Comparison of ENCODE assay signal across 36 cellular contexts in the genomic region with DNA sequence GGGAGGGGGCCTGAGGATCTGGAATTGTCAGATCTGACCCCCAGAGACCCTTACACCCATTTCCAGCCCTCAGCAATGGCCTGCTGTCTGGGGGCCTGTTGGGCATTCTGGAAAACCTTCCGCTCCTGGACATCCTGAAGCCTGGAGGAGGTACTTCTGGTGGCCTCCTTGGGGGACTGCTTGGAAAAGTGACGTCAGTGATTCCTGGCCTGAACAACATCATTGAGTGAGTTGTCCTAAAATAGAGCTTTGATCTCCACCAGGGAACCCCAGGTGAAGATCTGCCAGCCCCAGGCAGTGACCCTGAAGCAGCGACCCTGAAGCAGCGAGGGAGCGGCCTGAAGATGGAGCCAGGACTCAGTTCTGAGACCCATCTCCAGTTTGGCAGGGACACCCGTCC. TPM values are rescaled to one million over a fixed set of nuclear protein-coding genes. Genes with fewer than 3 reads are reported as not detected.
"Had no signal": no experiment of that assay in that cellular context is flagged by ENCODE, and none has a peak within 500 bp of the region (broad histone marks: within the 10 kb centered on the region; RNA-seq: fewer than 3 reads in every experiment).

No MANE protein-coding gene starts in this region.

- H3K27me3 ChIP-seq: adrenal gland, body of pancreas, brain microvascular endothelial cell had no signal

- DNase-seq: activated B cell treated with CpG ODN at 0.5 μM for 24 hours; activated CD4-positive, alpha-beta memory T cell treated with anti-CD3 and anti-CD28 coated beads for 36 hours; activated CD4-positive, alpha-beta T cell treated with anti-CD3 and anti-CD28 coated beads for 4 hours; activated CD4-positive, alpha-beta T cell treated with anti-CD3 and anti-CD28 coated beads, Interleukin-2, amount 10 ng/mL, durations not matched to agents 24 days and 14 days; activated CD4-positive, alpha-beta T cell treated with anti-CD3 and anti-CD28 coated beads, Interleukin-2, amount 50 U/mL, for 1 hour; activated CD4-positive, alpha-beta T cell treated with anti-CD3 and anti-CD28 coated beads, Interleukin-2, amount 50 U/mL, for 4 hours; activated CD4-positive, CD25-positive, alpha-beta regulatory T cell treated with anti-CD3 and anti-CD28 coated beads, Interleukin-2, amount 50 U/mL, for 72 hours; activated CD8-positive, alpha-beta memory T cell treated with anti-CD3 and anti-CD28 coated beads, Interleukin-2, amount 50 U/mL, for 4 hours; activated CD8-positive, alpha-beta T cell treated with anti-CD3 and anti-CD28 coated beads for 36 hours; activated effector memory CD4-positive, alpha-beta T cell treated with anti-CD3 and anti-CD28 coated beads, Interleukin-2, amount 50 U/mL, for 16 hours; activated gamma-delta T cell treated with Interleukin-2 at 50 U/mL for 16 hours; activated naive CD4-positive, alpha-beta T cell; activated naive CD4-positive, alpha-beta T cell treated with anti-CD3 and anti-CD28 coated beads for 36 hours; activated naive CD4-positive, alpha-beta T cell treated with anti-CD3 and anti-CD28 coated beads, Interleukin-2, amount 50 U/mL, for 16 hours; activated naive CD8-positive, alpha-beta T cell treated with anti-CD3 and anti-CD28 coated beads for 36 hours; activated T-cell treated with anti-CD3 and anti-CD28 coated beads for 4 hours; activated T-cell treated with anti-CD3 and anti-CD28 coated beads, Interleukin-2, amount 50 U/mL, for 1 hour; activated T-cell treated with anti-CD3 and anti-CD28 coated beads, Interleukin-2, amount 50 U/mL, for 4 hours; activated T-cell treated with anti-CD3 and anti-CD28 coated beads, Interleukin-2, amount 50 U/mL, for 72 hours; adrenal gland; amniotic stem cell; aorta; body of pancreas; brain microvascular endothelial cell; central memory CD4-positive, alpha-beta T cell; T-helper 1 cell; T-helper 2 cell; T-helper 9 cell had no signal

- H3K36me3 ChIP-seq: adrenal gland, brain microvascular endothelial cell, breast epithelium had no signal

- ATAC-seq: activated CD8-positive, alpha-beta T cell treated with anti-CD3 and anti-CD28 coated beads for 36 hours; activated naive CD4-positive, alpha-beta T cell treated with anti-CD3 and anti-CD28 coated beads, Interleukin-2, amount 50 U/mL, for 72 hours; activated T-cell treated with anti-CD3 and anti-CD28 coated beads, Interleukin-2, amount 50 U/mL, for 4 hours; activated T-cell treated with anti-CD3 and anti-CD28 coated beads, Interleukin-2, amount 50 U/mL, for 72 hours; activated T-helper 17 cell treated with anti-CD3 and anti-CD28 coated beads, Interleukin-2, amount 50 U/mL, for 72 hours; body of pancreas had no signal

- H3K4me3 ChIP-seq: adrenal gland, body of pancreas, breast epithelium had no signal

- H3K27ac ChIP-seq: adrenal gland, body of pancreas, brain microvascular endothelial cell, breast epithelium, VCaP had no signal

- H3K4me1 ChIP-seq: adrenal gland, body of pancreas, breast epithelium had no signal

- H3K9me3 ChIP-seq: adrenal gland, body of pancreas, breast epithelium had no signal

RNA-seq across cellular contexts. Expression of gene BPIFA1, which starts 2.2 kb away (rescaled TPM):
- total RNA-seq: activated B cell treated with CpG ODN at 0.5 μM for 24 hours; activated CD4-positive, alpha-beta memory T cell treated with anti-CD3 and anti-CD28 coated beads for 36 hours; activated CD4-positive, alpha-beta T cell treated with anti-CD3 and anti-CD28 coated beads, Interleukin-2, amount 10 ng/mL, durations not matched to agents 24 days and 14 days; activated CD8-positive, alpha-beta memory T cell treated with anti-CD3 and anti-CD28 coated beads for 36 hours; activated CD8-positive, alpha-beta T cell treated with anti-CD3 and anti-CD28 coated beads for 36 hours; activated naive CD4-positive, alpha-beta T cell treated with anti-CD3 and anti-CD28 coated beads for 36 hours; activated naive CD4-positive, alpha-beta T cell treated with anti-CD3 and anti-CD28 coated beads, Interleukin-2, amount 50 U/mL, for 72 hours; activated naive CD8-positive, alpha-beta T cell treated with anti-CD3 and anti-CD28 coated beads for 36 hours; activated T-cell treated with anti-CD3 and anti-CD28 coated beads, Interleukin-2, amount 50 U/mL, for 4 hours; activated T-cell treated with anti-CD3 and anti-CD28 coated beads, Interleukin-2, amount 50 U/mL, for 72 hours; activated T-helper 1 cell treated with anti-CD3 and anti-CD28 coated beads, Interleukin-12 subunit alpha, Interleukin-12 subunit beta, Interleukin-2, Interleukin-4 antibody, amounts not matched to agents 30 ng/mL and 10 ng/mL and 1 ng/mL, durations not matched to agents 14 hours and 24 hours and 36 hours; activated T-helper 17 cell treated with anti-CD3 and anti-CD28 coated beads, Interleukin-2, amount 50 U/mL, for 72 hours; adrenal gland; aorta; astrocyte; body of pancreas; breast epithelium; cardiac septum had no signal

RNA-seq across cellular contexts. Expression of gene BPIFA3, which starts 20.8 kb away (rescaled TPM):
- total RNA-seq: activated B cell treated with CpG ODN at 0.5 μM for 24 hours; activated CD4-positive, alpha-beta memory T cell treated with anti-CD3 and anti-CD28 coated beads for 36 hours; activated CD4-positive, alpha-beta T cell treated with anti-CD3 and anti-CD28 coated beads, Interleukin-2, amount 10 ng/mL, durations not matched to agents 24 days and 14 days; activated CD8-positive, alpha-beta memory T cell treated with anti-CD3 and anti-CD28 coated beads for 36 hours; activated CD8-positive, alpha-beta T cell treated with anti-CD3 and anti-CD28 coated beads for 36 hours; activated naive CD4-positive, alpha-beta T cell treated with anti-CD3 and anti-CD28 coated beads for 36 hours; activated naive CD4-positive, alpha-beta T cell treated with anti-CD3 and anti-CD28 coated beads, Interleukin-2, amount 50 U/mL, for 72 hours; activated naive CD8-positive, alpha-beta T cell treated with anti-CD3 and anti-CD28 coated beads for 36 hours; activated T-cell treated with anti-CD3 and anti-CD28 coated beads, Interleukin-2, amount 50 U/mL, for 4 hours; activated T-cell treated with anti-CD3 and anti-CD28 coated beads, Interleukin-2, amount 50 U/mL, for 72 hours; activated T-helper 1 cell treated with anti-CD3 and anti-CD28 coated beads, Interleukin-12 subunit alpha, Interleukin-12 subunit beta, Interleukin-2, Interleukin-4 antibody, amounts not matched to agents 30 ng/mL and 10 ng/mL and 1 ng/mL, durations not matched to agents 14 hours and 24 hours and 36 hours; activated T-helper 17 cell treated with anti-CD3 and anti-CD28 coated beads, Interleukin-2, amount 50 U/mL, for 72 hours; adrenal gland; aorta; astrocyte; body of pancreas; breast epithelium; cardiac septum had no signal

RNA-seq across cellular contexts. Expression of gene BPIFB1, which starts 45.0 kb away (rescaled TPM):
- total RNA-seq: activated B cell treated with CpG ODN at 0.5 μM for 24 hours; activated CD4-positive, alpha-beta memory T cell treated with anti-CD3 and anti-CD28 coated beads for 36 hours; activated CD4-positive, alpha-beta T cell treated with anti-CD3 and anti-CD28 coated beads, Interleukin-2, amount 10 ng/mL, durations not matched to agents 24 days and 14 days; activated CD8-positive, alpha-beta memory T cell treated with anti-CD3 and anti-CD28 coated beads for 36 hours; activated CD8-positive, alpha-beta T cell treated with anti-CD3 and anti-CD28 coated beads for 36 hours; activated naive CD4-positive, alpha-beta T cell treated with anti-CD3 and anti-CD28 coated beads for 36 hours; activated naive CD4-positive, alpha-beta T cell treated with anti-CD3 and anti-CD28 coated beads, Interleukin-2, amount 50 U/mL, for 72 hours; activated naive CD8-positive, alpha-beta T cell treated with anti-CD3 and anti-CD28 coated beads for 36 hours; activated T-cell treated with anti-CD3 and anti-CD28 coated beads, Interleukin-2, amount 50 U/mL, for 4 hours; activated T-cell treated with anti-CD3 and anti-CD28 coated beads, Interleukin-2, amount 50 U/mL, for 72 hours; activated T-helper 1 cell treated with anti-CD3 and anti-CD28 coated beads, Interleukin-12 subunit alpha, Interleukin-12 subunit beta, Interleukin-2, Interleukin-4 antibody, amounts not matched to agents 30 ng/mL and 10 ng/mL and 1 ng/mL, durations not matched to agents 14 hours and 24 hours and 36 hours; activated T-helper 17 cell treated with anti-CD3 and anti-CD28 coated beads, Interleukin-2, amount 50 U/mL, for 72 hours; aorta; astrocyte; body of pancreas; cardiac septum had no signal
